In genomic region chr11:66020618-66021357, GRCh38 we compare ENCODE assay signal across 9 cellular contexts. TPM values are rescaled to one million over a fixed set of nuclear protein-coding genes. Genes with fewer than 3 reads are reported as not detected.
DNase-seq lines count a peak whose midpoint lies in the region; ATAC-seq and TF ChIP-seq lines count a peak whose summit lies in the region.
"Had no signal": no experiment of that assay in that cellular context is flagged by ENCODE, and none has a peak within 500 bp of the region (broad histone marks: within the 10 kb centered on the region; RNA-seq: fewer than 3 reads in every experiment).

No MANE protein-coding gene starts in this region.

- ATAC-seq in HCT116 = peak; percentile 73
- ATAC-seq in effector memory CD8-positive, alpha-beta T cell (replicated peaks) = peak; percentile 38

- peak overlapping the region; percentile 65 for H3K27ac ChIP-seq in HCT116 (ENCODE audit: low read depth, low read length)
- no peak overlapping the region for H3K27ac ChIP-seq in smooth muscle cell (ENCODE audit: low read depth)
- H3K27ac ChIP-seq in hepatocyte = no peak overlapping the region
- H3K27ac ChIP-seq: SK-N-MC had no signal

- H3K9me3 ChIP-seq in HCT116 (ENCODE audit: control insufficient read depth in 1 of 2, insufficient read depth in 1 of 2, low read depth in 1 of 2, low read length in 2 of 2) (no peaks in the 10 kb centered on the region), smooth muscle cell (replicated peaks; ENCODE audit: low read depth) (no peaks in the 10 kb centered on the region), hepatocyte (ENCODE audit: low read depth) (no peaks in the 10 kb centered on the region)

- POLR2A ChIA-PET in HCT116 (lab: Charles Lee) = interaction anchor here (1.0 to 2.8 kb wide), 3 partner anchors 9 to 24 kb away, joined by 4 to 10 read pairs (median 4); partner anchors contain the start of genes BANF1 and CST6

- H4K20me1 ChIP-seq in HCT116 (ENCODE audit: insufficient read depth) (no peaks in the 10 kb centered on the region), smooth muscle cell (ENCODE audit: low read depth) (no peaks in the 10 kb centered on the region), hepatocyte (ENCODE audit: insufficient read depth, poor library complexity, severe bottlenecking) (no peaks in the 10 kb centered on the region)

- CTCF ChIA-PET in HCT116 (lab: Charles Lee) = interaction anchor here (0.6 to 3.0 kb wide), 4 partner anchors 9 to 136 kb away, joined by 3 to 22 read pairs (median 10); partner anchors contain the start of genes CST6 and FIBP

- H3K79me2 ChIP-seq in HCT116 (ENCODE audit: insufficient read depth, low read length) = peaks cover 3% of the 10 kb centered on the region; the same call in 1 of the 2 replicates
- no peaks in the 10 kb centered on the region for H3K79me2 ChIP-seq in smooth muscle cell (ENCODE audit: low read depth)
- H3K79me2 ChIP-seq in hepatocyte = no peaks in the 10 kb centered on the region

- DNase-seq in HCT116 (ENCODE audit: low read depth, low spot score) (no peak), RKO (ENCODE audit: low spot score) (peak; percentile 87), smooth muscle cell (lab: John Stamatoyannopoulos, UW; ENCODE audit: unreplicated experiment) (no peak), NCI-H2227 (lab: John Stamatoyannopoulos, UW; ENCODE audit: unreplicated experiment) (no peak), hepatocyte (ENCODE audit: low spot score) (no peak), nucleus accumbens (lab: John Stamatoyannopoulos, UW) (no peak)
- no peak for DNase-seq in effector memory CD8-positive, alpha-beta T cell

- H3K9ac ChIP-seq in HCT116 (ENCODE audit: low read length) (peak overlapping the region; percentile 48), smooth muscle cell (ENCODE audit: low read depth) (no peak overlapping the region)

- no peaks in the 10 kb centered on the region for H3F3A ChIP-seq in smooth muscle cell (ENCODE audit: low read depth)

- H3K4me2 ChIP-seq in HCT116 (ENCODE audit: low read length) (peak overlapping the region; percentile 72), smooth muscle cell (peak overlapping the region; percentile 66), hepatocyte (no peak overlapping the region)

- no peaks in the 10 kb centered on the region for H3K9me3 Mint-ChIP-seq in effector memory CD8-positive, alpha-beta T cell

- TF ChIP-seq RAD21 in HCT116 (IDR thresholded peaks at IDR 0.05; ENCODE audit: low read depth) = no peak

- H3K4me1 Mint-ChIP-seq in effector memory CD8-positive, alpha-beta T cell (ENCODE audit: low read depth in 2 of 2) = peaks cover 6% of the 10 kb centered on the region in 2 donors

- H3K36me3 Mint-ChIP-seq in effector memory CD8-positive, alpha-beta T cell (ENCODE audit: insufficient read depth) = no peaks in the 10 kb centered on the region

- WGBS in smooth muscle cell (ENCODE audit: low lambda C conversion rate) = 79% methylated on average over 23 of the region's 25 CpGs
- WGBS in hepatocyte (ENCODE audit: low lambda C conversion rate, missing lambda C conversion rate) = 85% methylated on average over 23 of the region's 25 CpGs

- peaks cover 4 to 19% of the 10 kb centered on the region in 2 donors for H3K27me3 Mint-ChIP-seq in effector memory CD8-positive, alpha-beta T cell

- H3K4me3 Mint-ChIP-seq in effector memory CD8-positive, alpha-beta T cell = peak overlapping the region in 1 of 2 donors; percentile 27

- peak overlapping the region in 1 of 2 donors; percentile 58 for H3K27ac Mint-ChIP-seq in effector memory CD8-positive, alpha-beta T cell

- no peak for TF ChIP-seq POLR2A in HCT116 (IDR thresholded peaks at IDR 0.05; ENCODE audit: borderline replicate concordance, extremely low read depth, insufficient read depth, insufficient read length)

- TF ChIP-seq CTCF in HCT116 (IDR thresholded peaks at IDR 0.05 in 2 of 3, conservative IDR thresholded peaks at IDR 0.05 in 1 of 3; ENCODE audit: borderline replicate concordance in 1 of 3, insufficient read depth in 1 of 3, low read depth in 2 of 3, low read length in 2 of 3) (no peak), smooth muscle cell (IDR thresholded peaks at IDR 0.05; ENCODE audit: borderline replicate concordance, insufficient read depth, poor library complexity, severe bottlenecking) (no peak), hepatocyte (IDR thresholded peaks at IDR 0.05; ENCODE audit: poor library complexity) (no peak)

- no peak overlapping the region for H2AFZ ChIP-seq in HCT116 (ENCODE audit: low read depth, low read length, poor library complexity, severe bottlenecking)
- H2AFZ ChIP-seq in smooth muscle cell (ENCODE audit: low read depth) = no peak overlapping the region
- H2AFZ ChIP-seq in hepatocyte = no peak overlapping the region

- intact Hi-C loops in HCT116 (cut with micrococcal nuclease) = no loop called here

- H3K27me3 ChIP-seq in HCT116 (ENCODE audit: insufficient read depth, low read length) (no peaks in the 10 kb centered on the region), smooth muscle cell (ENCODE audit: low read depth) (no peaks in the 10 kb centered on the region), hepatocyte (no peaks in the 10 kb centered on the region)

- no peaks in the 10 kb centered on the region for H3K9me2 ChIP-seq in HCT116 (ENCODE audit: insufficient read depth)
- H3K9me2 ChIP-seq in hepatocyte (replicated peaks; ENCODE audit: insufficient read depth) = no peaks in the 10 kb centered on the region

- H3K36me3 ChIP-seq in HCT116 (ENCODE audit: control insufficient read depth in 1 of 2, insufficient read depth in 2 of 2, low read length in 2 of 2) (no peaks in the 10 kb centered on the region), smooth muscle cell (ENCODE audit: low read depth) (no peaks in the 10 kb centered on the region), hepatocyte (replicated peaks; ENCODE audit: insufficient read depth, low read depth) (no peaks in the 10 kb centered on the region)

- H3K4me3 ChIP-seq in HCT116 (replicated peaks in 1 of 2; ENCODE audit: low read depth in 1 of 2, low read length in 2 of 2) = peak overlapping the region; percentile 21 to 31
- no peak overlapping the region for H3K4me3 ChIP-seq in smooth muscle cell
- no peak overlapping the region for H3K4me3 ChIP-seq in hepatocyte
- H3K4me3 ChIP-seq: coronary artery, SK-N-MC had no signal

- TSS peak; percentile 74 for BruUV-seq in HCT116 (replicated peaks; lab: Mats Ljungman, UMichigan)

- RAD21 ChIA-PET in HCT116 (lab: Charles Lee; ENCODE audit: low non-redundant PET in 1 of 2, low total read pairs in 2 of 2, uncharacterized antibody in 2 of 2, unreplicated experiment in 2 of 2) = interaction anchor here in 1 of 2 experiments (0.7 kb wide), 1 partner anchor 241 kb away, joined by 11 read pairs; no protein-coding TSS in a partner anchor

- peaks cover 25 to 65% of the 10 kb centered on the region in 2 experiments for H3K4me1 ChIP-seq in HCT116 (ENCODE audit: control insufficient read depth in 1 of 2, insufficient read depth in 2 of 2, low read length in 2 of 2)
- H3K4me1 ChIP-seq in smooth muscle cell (ENCODE audit: low read depth) = no peaks in the 10 kb centered on the region
- no peaks in the 10 kb centered on the region for H3K4me1 ChIP-seq in hepatocyte (ENCODE audit: insufficient read depth)

TF ChIP-seq in HCT116, 20 proteins besides CTCF, POLR2A, EP300 and RAD21 (continues in another document):
- no peak for TF ChIP-seq REST (IDR thresholded peaks at IDR 0.05; ENCODE audit: low read depth)

RNA-seq across cellular contexts. Expression of gene CATSPER1, which starts 5.5 kb away (rescaled TPM):
- 2.4 TPM for total RNA-seq in HCT116 (2021; ENCODE audit: unreplicated experiment)
- 3.8 and 4.5 TPM in 2 replicates for polyA plus RNA-seq in HCT116 (2012)
- not detected in 2 replicates for total RNA-seq in smooth muscle cell
- 0.55 and 1.7 TPM in 2 replicates for polyA plus RNA-seq in smooth muscle cell
- total RNA-seq in hepatocyte = not detected in 2 replicates
- polyA plus RNA-seq in hepatocyte = not detected in 2 replicates

RNA-seq across cellular contexts. Expression of gene CST6, which starts 9.0 kb away (rescaled TPM):
- total RNA-seq in HCT116 (2021; ENCODE audit: unreplicated experiment) (68.1 TPM), smooth muscle cell (54.1 and 97.0 TPM in 2 replicates), hepatocyte (3.0 and 4.4 TPM in 2 replicates)
- 218 and 244 TPM in 2 replicates for polyA plus RNA-seq in HCT116 (2012)
- polyA plus RNA-seq in smooth muscle cell (37.6 and 118 TPM in 2 replicates), hepatocyte (9.4 and 17.6 TPM in 2 replicates)

RNA-seq across cellular contexts. Expression of gene BANF1, which starts 18.5 kb away (rescaled TPM):
- 356 TPM for total RNA-seq in HCT116 (2021; ENCODE audit: unreplicated experiment)
- polyA plus RNA-seq in HCT116 (2012) = 221 and 297 TPM in 2 replicates
- 42.9 and 61.7 TPM in 2 replicates for total RNA-seq in smooth muscle cell
- polyA plus RNA-seq in smooth muscle cell = 269 and 274 TPM in 2 replicates
- 22.8 and 37.8 TPM in 2 replicates for total RNA-seq in hepatocyte
- 197 and 215 TPM in 2 replicates for polyA plus RNA-seq in hepatocyte

RNA-seq across cellular contexts. Expression of gene EIF1AD, which starts 18.8 kb away (rescaled TPM):
- 45.5 TPM for total RNA-seq in HCT116 (2021; ENCODE audit: unreplicated experiment)
- 35.5 and 36.8 TPM in 2 replicates for polyA plus RNA-seq in HCT116 (2012)
- 29.3 and 32.0 TPM in 2 replicates for total RNA-seq in smooth muscle cell
- 26.6 and 29.3 TPM in 2 replicates for polyA plus RNA-seq in smooth muscle cell
- 25.6 and 27.0 TPM in 2 replicates for total RNA-seq in hepatocyte
- 19.4 and 24.8 TPM in 2 replicates for polyA plus RNA-seq in hepatocyte

RNA-seq across cellular contexts. Expression of gene GAL3ST3, which starts 28.2 kb away (rescaled TPM):
- total RNA-seq in HCT116 (2021; ENCODE audit: unreplicated experiment) (not detected), smooth muscle cell (0.27 TPM in 1 of 2 replicates, not detected in the other), hepatocyte (0.68 and 0.80 TPM in 2 replicates)
- polyA plus RNA-seq in HCT116 (2012) = 0.07 TPM in 1 of 2 replicates, not detected in the other
- polyA plus RNA-seq in smooth muscle cell (0.23 TPM in 1 of 2 replicates, not detected in the other), hepatocyte (1.1 and 2.6 TPM in 2 replicates)

Comparison
In these comparisons a context has a peak if more than half of its experiments do, and no peak if none do; other contexts are left out.
1. H3K4me3 ChIP-seq: peak in HCT116 (2 of 2); none in smooth muscle cell (single experiment) and hepatocyte (single experiment).
2. RNA of gene CST6, which starts 9.0 kb away (total RNA-seq): 54.1 to 97.0 TPM in smooth muscle cell and 68.1 TPM in HCT116 (single experiment); 3.0 to 4.4 TPM in hepatocyte; every median in the first group is over 10 times any median in the second.